In the genomic region with DNA sequence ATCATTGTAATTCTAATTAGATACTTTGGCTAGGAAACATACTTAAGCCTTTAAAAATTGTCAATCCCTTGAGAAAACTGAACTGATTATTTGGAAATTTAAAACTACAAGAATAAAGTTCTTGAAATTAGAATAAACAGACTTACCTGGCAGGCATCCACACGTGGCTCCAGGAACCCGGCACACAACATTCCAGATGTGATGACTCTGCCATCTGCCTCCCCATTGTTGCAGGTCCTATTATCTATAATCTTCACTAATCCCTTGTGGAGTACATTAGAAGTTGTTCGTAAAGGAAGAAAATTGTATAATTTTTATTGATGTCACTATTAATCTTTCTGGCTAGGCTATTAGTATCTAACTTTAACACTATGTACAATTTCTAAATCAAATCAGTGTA, we compare ENCODE assay signal across 30 cellular contexts. TPM values are rescaled to one million over a fixed set of nuclear protein-coding genes. Genes with fewer than 3 reads are reported as not detected.
DNase-seq lines count a peak whose midpoint lies in the region; ATAC-seq, FAIRE-seq and TF ChIP-seq lines count a peak whose summit lies in the region.
"Had no signal": no experiment of that assay in that cellular context is flagged by ENCODE, and none has a peak within 500 bp of the region (broad histone marks: within the 10 kb centered on the region; RNA-seq: fewer than 3 reads in every experiment).

No MANE protein-coding gene starts in this region.

- no peak for TF ChIP-seq CTCF in HepG2 (CRISPR knock-in tag; IDR thresholded peaks at IDR 0.05)

- no peak overlapping the region for H3K4me3 ChIP-seq in HepG2 (replicated peaks in 1 of 3; ENCODE audit: insufficient read depth in 1 of 3, low read depth in 2 of 3, low read length in 3 of 3)
- H3K4me3 ChIP-seq: esophagus squamous epithelium, gastrocnemius medialis, ovary, SJSA1, upper lobe of right lung had no signal

- no peaks in the 10 kb centered on the region for H4K20me1 ChIP-seq in HepG2 (ENCODE audit: insufficient read depth, low read length)

- CTCF ChIA-PET in HepG2 (lab: Yijun Ruan, JAX; ENCODE audit: low intra/inter-chr PET ratio, low total read pairs), result no interaction called here

- DNase-seq in HPDE6-E6E7 (ENCODE audit: extremely low spot score) (peak; percentile 61), NCI-H1105 treated with DMSO at 0.1 percent for 48 hours (lab: John Stamatoyannopoulos, UW) (peak; percentile 78), NCI-H82 treated with DMSO at 0.1 percent for 48 hours (lab: John Stamatoyannopoulos, UW; ENCODE audit: unreplicated experiment) (peak; percentile 33), RKO (ENCODE audit: low spot score) (no peak), iPS-NIHi11 (ENCODE audit: low spot score) (no peak), ecto neural progenitor cell (ENCODE audit: low spot score) (no peak), HepG2 (ENCODE audit: low spot score) (no peak)
- DNase-seq: activated CD4-positive, alpha-beta T cell treated with anti-CD3 and anti-CD28 coated beads for 48 hours; activated T-cell treated with anti-CD3 and anti-CD28 coated beads, Interleukin-2, amount 50 U/mL, for 24 hours; CD4-positive, alpha-beta memory T cell; effector memory CD4-positive, alpha-beta T cell; esophagus squamous epithelium; gastrocnemius medialis; H9; hippocampal formation; Karpas-422; NCI-H2107; ovary; retina; substantia nigra; upper lobe of right lung had no signal

- ATAC-seq in esophagus mucosa, result peak; percentile 94
- no peak for ATAC-seq in HepG2
- ATAC-seq: gastrocnemius medialis; natural killer cell treated with Interleukin-12 subunit alpha and Interleukin-12 subunit beta and Interleukin-15 and Interleukin-18, amount 100 ng/mL, for 72 hours; upper lobe of right lung had no signal

- H3K27ac ChIP-seq in HepG2 (ENCODE audit: extremely low read length, insufficient read depth, low read length), result no peak overlapping the region
- H3K27ac ChIP-seq: esophagus squamous epithelium, gastrocnemius medialis, ovary, SJSA1, upper lobe of right lung had no signal

- H3K27me3 ChIP-seq in HepG2 (ENCODE audit: control insufficient read depth in 1 of 2, insufficient read depth in 2 of 2, low read length in 2 of 2), result no peaks in the 10 kb centered on the region
- H3K27me3 ChIP-seq: esophagus squamous epithelium, gastrocnemius medialis, ovary, SJSA1, upper lobe of right lung had no signal

- H3K36me3 ChIP-seq in HepG2 (replicated peaks in 1 of 2; ENCODE audit: control insufficient read depth in 1 of 2, insufficient read depth in 2 of 2, low read length in 2 of 2), result no peaks in the 10 kb centered on the region
- H3K36me3 ChIP-seq: esophagus squamous epithelium, gastrocnemius medialis, ovary, SJSA1, upper lobe of right lung had no signal

- BruUV-seq in HepG2 (replicated peaks; lab: Mats Ljungman, UMichigan), result no TSS peak

- H3K4me1 ChIP-seq in HepG2 (ENCODE audit: insufficient read depth, low read length), result no peaks in the 10 kb centered on the region
- H3K4me1 ChIP-seq: gastrocnemius medialis, SJSA1, upper lobe of right lung had no signal

- no peak for TF ChIP-seq RAD21 in HepG2 (CRISPR knock-in tag; IDR thresholded peaks at IDR 0.05)

- in situ Hi-C loops in HepG2 (cut with HindIII; ENCODE audit: extremely low pct_ligation_motif_present, low pct_unique_long_range_greater_than_20kb), result no loop called here

- no peak overlapping the region for H2AFZ ChIP-seq in HepG2 (ENCODE audit: low read length)

- TF ChIP-seq EP300 in HepG2 (IDR thresholded peaks at IDR 0.05; ENCODE audit: low read depth in 2 of 2, low read length in 2 of 2) (no peak), HepG2 (CRISPR knock-in tag; IDR thresholded peaks at IDR 0.05; ENCODE audit: borderline replicate concordance) (no peak)

- no peak overlapping the region for H3K4me2 ChIP-seq in HepG2 (ENCODE audit: low read depth, low read length)

- H3K9ac ChIP-seq in HepG2 (ENCODE audit: insufficient read depth, low read depth, low read length), result no peak overlapping the region

- H3K79me2 ChIP-seq in HepG2 (ENCODE audit: insufficient read depth, low read length), result no peaks in the 10 kb centered on the region

- intact Hi-C loops in HepG2 (cut with micrococcal nuclease; ENCODE audit: unreplicated experiment), result no loop called here

- 80% methylated on average over 3 of the region's 3 CpGs for WGBS in HepG2 (ENCODE audit: low lambda C conversion rate)

- no peak for FAIRE-seq in HepG2 (lab: Jason Lieb, UNC)
- FAIRE-seq: GM12891 had no signal

- POLR2A ChIA-PET in HepG2 (lab: Yijun Ruan, JAX), result no interaction called here

- no peaks in the 10 kb centered on the region for H3K9me3 ChIP-seq in HepG2 (ENCODE audit: low read length)
- H3K9me3 ChIP-seq: esophagus squamous epithelium, gastrocnemius medialis, ovary, SJSA1, upper lobe of right lung had no signal

- TF ChIP-seq POLR2A in HepG2 (IDR thresholded peaks at IDR 0.05; ENCODE audit: insufficient read depth in 1 of 2, low read depth in 2 of 2, low read length in 2 of 2), result no peak

TF ChIP-seq in HepG2, 621 proteins besides CTCF, POLR2A, EP300 and RAD21 (continues in another document):
- TF ChIP-seq, protein P1, sequence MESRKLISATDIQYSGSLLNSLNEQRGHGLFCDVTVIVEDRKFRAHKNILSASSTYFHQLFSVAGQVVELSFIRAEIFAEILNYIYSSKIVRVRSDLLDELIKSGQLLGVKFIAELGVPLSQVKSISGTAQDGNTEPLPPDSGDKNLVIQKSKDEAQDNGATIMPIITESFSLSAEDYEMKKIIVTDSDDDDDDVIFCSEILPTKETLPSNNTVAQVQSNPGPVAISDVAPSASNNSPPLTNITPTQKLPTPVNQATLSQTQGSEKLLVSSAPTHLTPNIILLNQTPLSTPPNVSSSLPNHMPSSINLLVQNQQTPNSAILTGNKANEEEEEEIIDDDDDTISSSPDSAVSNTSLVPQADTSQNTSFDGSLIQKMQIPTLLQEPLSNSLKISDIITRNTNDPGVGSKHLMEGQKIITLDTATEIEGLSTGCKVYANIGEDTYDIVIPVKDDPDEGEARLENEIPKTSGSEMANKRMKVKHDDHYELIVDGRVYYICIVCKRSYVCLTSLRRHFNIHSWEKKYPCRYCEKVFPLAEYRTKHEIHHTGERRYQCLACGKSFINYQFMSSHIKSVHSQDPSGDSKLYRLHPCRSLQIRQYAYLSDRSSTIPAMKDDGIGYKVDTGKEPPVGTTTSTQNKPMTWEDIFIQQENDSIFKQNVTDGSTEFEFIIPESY (CRISPR knock-in tag; IDR thresholded peaks at IDR 0.05), result no peak
- TF ChIP-seq GTF2F1 (IDR thresholded peaks at IDR 0.05; ENCODE audit: low read length) (no peak), ZNF709 (CRISPR knock-in tag; IDR thresholded peaks at IDR 0.05) (no peak), CC2D1A (CRISPR knock-in tag; IDR thresholded peaks at IDR 0.05) (no peak)

RNA-seq across cellular contexts. Expression of a gene that starts 16.2 kb away (rescaled TPM):
- total RNA-seq in esophagus mucosa (0.56 TPM), HepG2 (2016; rRNA removed; fragmentation: Illumina TruSeq; extraction: Trizol) (not detected in 2 replicates)
- total RNA-seq in HepG2 (2016; cell fraction: cytosol; rRNA removed; fragmentation: Illumina TruSeq; extraction: Trizol; ENCODE audit: low read depth), result not detected in 2 replicates
- total RNA-seq in HepG2 (2016; cell fraction: insoluble cytoplasmic fraction; rRNA removed; fragmentation: Illumina TruSeq; extraction: Trizol), result not detected in 2 replicates
- total RNA-seq in HepG2 (2016; cell fraction: membrane; rRNA removed; fragmentation: Illumina TruSeq; extraction: Trizol), result not detected in 2 replicates
- total RNA-seq in HepG2 (2016; cell fraction: nucleus; rRNA removed; fragmentation: Illumina TruSeq; extraction: Trizol), result not detected in 2 replicates
- not detected in 2 replicates for polyA plus RNA-seq in HepG2 (2011; rRNA removed)
- polyA plus RNA-seq in HepG2 (2011; cell fraction: cytosol; rRNA removed), result not detected in 2 replicates
- not detected in 2 replicates for polyA plus RNA-seq in HepG2 (2011; cell fraction: nucleus; rRNA removed)
- polyA plus RNA-seq in HepG2 (2012), result 0.09 and 0.19 TPM in 2 replicates
- not detected in 2 replicates for polyA plus RNA-seq in HepG2 (2016; cell fraction: cytosol; fragmentation: Illumina TruSeq; extraction: Trizol; ENCODE audit: low read depth)
- not detected in 2 replicates for polyA plus RNA-seq in HepG2 (2016; cell fraction: insoluble cytoplasmic fraction; fragmentation: Illumina TruSeq; extraction: Trizol; ENCODE audit: low read depth)
- not detected in 2 replicates for polyA plus RNA-seq in HepG2 (2016; cell fraction: membrane; fragmentation: Illumina TruSeq; extraction: Trizol; ENCODE audit: low read depth)
- polyA plus RNA-seq in HepG2 (2016; cell fraction: nucleus; fragmentation: Illumina TruSeq; extraction: Trizol; ENCODE audit: insufficient read depth, low read depth), result not detected in 2 replicates
- not detected in 2 replicates for polyA minus RNA-seq in HepG2 (2011; rRNA and poly(A)+ RNA removed; ENCODE audit: low replicate concordance)
- not detected in 2 replicates for polyA minus RNA-seq in HepG2 (2011; cell fraction: cytosol; rRNA and poly(A)+ RNA removed)
- polyA minus RNA-seq in HepG2 (2011; cell fraction: nucleus; rRNA and poly(A)+ RNA removed), result not detected in 2 replicates
- total RNA-seq: activated CD8-positive, alpha-beta memory T cell treated with anti-CD3 and anti-CD28 coated beads for 36 hours; CD4-positive, alpha-beta memory T cell; Daoy; gastrocnemius medialis; H9; liver; mononuclear cell; natural killer cell treated with Interleukin-12 subunit alpha and Interleukin-12 subunit beta and Interleukin-15 and Interleukin-18, amount 100 ng/mL, for 72 hours; SJSA1; upper lobe of right lung had no signal
- polyA plus RNA-seq: adipose tissue; CD4-positive, alpha-beta memory T cell had no signal

Comparison
In these comparisons a context has a peak if more than half of its experiments do, and no peak if none do; other contexts are left out.
1. DNase-seq: peak in HPDE6-E6E7 (single experiment), NCI-H1105 treated with DMSO at 0.1 percent for 48 hours (single experiment) and NCI-H82 treated with DMSO at 0.1 percent for 48 hours (single experiment); none in RKO (single experiment), iPS-NIHi11 (single experiment), ecto neural progenitor cell (single experiment) and HepG2 (single experiment).